In genomic region chr20:64064145-64064698, GRCh38 we compare ENCODE assay signal across 8 cellular contexts. TPM values are rescaled to one million over a fixed set of nuclear protein-coding genes. Genes with fewer than 3 reads are reported as not detected.
DNase-seq lines count a peak whose midpoint lies in the region; ATAC-seq and TF ChIP-seq lines count a peak whose summit lies in the region.

No MANE protein-coding gene starts in this region.

- peak overlapping the region; percentile 91 for H3K4me2 ChIP-seq in DND-41 (ENCODE audit: insufficient read depth, low read length)

- H3K27ac Mint-ChIP-seq in endodermal cell (no peak overlapping the region), osteocyte (ENCODE audit: unreplicated experiment) (peak overlapping the region; percentile 72)

- H3K9me3 Mint-ChIP-seq in endodermal cell = no peaks in the 10 kb centered on the region
- no peaks in the 10 kb centered on the region for H3K9me3 Mint-ChIP-seq in osteocyte (ENCODE audit: unreplicated experiment)

- H3K4me1 ChIP-seq in DND-41 (ENCODE audit: insufficient read depth, low read length) = peaks cover 34% of the 10 kb centered on the region
- peaks cover 40% of the 10 kb centered on the region for H3K4me1 ChIP-seq in NT2/D1 (ENCODE audit: insufficient read depth, insufficient read length)
- no peaks in the 10 kb centered on the region for H3K4me1 ChIP-seq in endodermal cell (ENCODE audit: control insufficient read depth, insufficient read depth, low read length)
- peaks cover 16 to 41% of the 10 kb centered on the region in 2 donors for H3K4me1 ChIP-seq in left lung

- intact Hi-C loops in left lung (cut with DNase I) = no loop called here

- TF ChIP-seq CTCF in DND-41 (IDR thresholded peaks at IDR 0.05; ENCODE audit: borderline replicate concordance, extremely low read depth, low read length, poor library complexity, severe bottlenecking) (no peak), endodermal cell (conservative IDR thresholded peaks at IDR 0.05) (no peak), osteocyte (IDR thresholded peaks at IDR 0.05) (no peak), left lung (IDR thresholded peaks at IDR 0.05) (no peak)

- H3K27ac ChIP-seq in DND-41 (ENCODE audit: low read length) (no peak overlapping the region), endodermal cell (ENCODE audit: low read depth, low read length) (no peak overlapping the region), left lung (no peak overlapping the region)

- ATAC-seq in DND-41 (ENCODE audit: insufficient read depth, low read depth) (no peak), left lung (no peak), GM21528 (IDR thresholded peaks at IDR 0.05; ENCODE audit: low FRiP score, unreplicated experiment) (no peak)

- H2AFZ ChIP-seq in DND-41 (ENCODE audit: low read depth, low read length) = no peak overlapping the region

- DNase-seq in DND-41 (no peak), NT2/D1 (ENCODE audit: low read depth, low spot score) (no peak), endodermal cell (no peak), osteocyte (ENCODE audit: extremely low spot score, unreplicated experiment) (no peak), left lung (no peak), 8988T (no peak), middle frontal gyrus (ENCODE audit: extremely low spot score, low spot score) (no peak)

- peaks cover 5% of the 10 kb centered on the region; the same call in 1 of the 2 replicates for H3K79me2 ChIP-seq in DND-41 (ENCODE audit: insufficient read depth, low read length)

- peaks cover 17% of the 10 kb centered on the region for H4K20me1 ChIP-seq in DND-41 (ENCODE audit: insufficient read depth, low read length)

- no peaks in the 10 kb centered on the region for H3K36me3 Mint-ChIP-seq in endodermal cell (ENCODE audit: low read depth)
- H3K36me3 Mint-ChIP-seq in osteocyte (ENCODE audit: unreplicated experiment) = no peaks in the 10 kb centered on the region

- H3K4me3 Mint-ChIP-seq in endodermal cell (peak overlapping the region; percentile 75), osteocyte (ENCODE audit: unreplicated experiment) (peak overlapping the region; percentile 86)

- H3K9ac ChIP-seq in DND-41 (ENCODE audit: low read depth, low read length) = peak overlapping the region; percentile 87; the same call in 1 of the 2 replicates
- H3K9ac ChIP-seq in NT2/D1 (ENCODE audit: insufficient read length, low read depth) = peak overlapping the region; percentile 96
- no peak overlapping the region for H3K9ac ChIP-seq in endodermal cell (ENCODE audit: extremely low read depth, low read length, poor library complexity, severe bottlenecking)

- H3K27me3 ChIP-seq in DND-41 (ENCODE audit: insufficient read depth, low read length, poor library complexity) (no peaks in the 10 kb centered on the region), NT2/D1 (ENCODE audit: insufficient read depth, insufficient read length) (no peaks in the 10 kb centered on the region), endodermal cell (ENCODE audit: control insufficient read depth, insufficient read depth, low read length, poor library complexity, severe bottlenecking) (no peaks in the 10 kb centered on the region), left lung (no peaks in the 10 kb centered on the region)

- peak overlapping the region in 1 of 2 experiments; percentile 69; a peak in 2 of 4 replicates for H3K4me3 ChIP-seq in DND-41 (ENCODE audit: low read depth in 1 of 2, low read length in 2 of 2)
- H3K4me3 ChIP-seq in NT2/D1 (ENCODE audit: insufficient read length, low read depth) = peak overlapping the region; percentile 88
- H3K4me3 ChIP-seq in endodermal cell (ENCODE audit: low read length) = peak overlapping the region; percentile 82
- H3K4me3 ChIP-seq in left lung = peak overlapping the region in 1 of 2 donors; percentile 91

- peaks cover 8% of the 10 kb centered on the region for H3K27me3 Mint-ChIP-seq in endodermal cell (ENCODE audit: insufficient read depth)
- no peaks in the 10 kb centered on the region for H3K27me3 Mint-ChIP-seq in osteocyte (ENCODE audit: unreplicated experiment)

- no peaks in the 10 kb centered on the region for H3K36me3 ChIP-seq in DND-41 (ENCODE audit: insufficient read depth, low read length)
- no peaks in the 10 kb centered on the region for H3K36me3 ChIP-seq in NT2/D1 (ENCODE audit: insufficient read depth, insufficient read length, low read length)
- no peaks in the 10 kb centered on the region for H3K36me3 ChIP-seq in endodermal cell (ENCODE audit: control insufficient read depth, insufficient read depth, low read length)
- H3K36me3 ChIP-seq in left lung = no peaks in the 10 kb centered on the region

- WGBS in endodermal cell (ENCODE audit: insufficient coverage in 1 of 2, insufficient read length in 1 of 2), 2 experiments = 72 to 80% methylated on average over 1 to 12 of the region's 12 CpGs

- H3K9me3 ChIP-seq in DND-41 (ENCODE audit: insufficient read depth, low read length, severe bottlenecking) (no peaks in the 10 kb centered on the region), NT2/D1 (ENCODE audit: insufficient read depth, low read length) (no peaks in the 10 kb centered on the region), endodermal cell (ENCODE audit: control insufficient read depth, low read length) (no peaks in the 10 kb centered on the region), left lung (no peaks in the 10 kb centered on the region)

- H3K4me1 Mint-ChIP-seq in endodermal cell (peaks cover 14% of the 10 kb centered on the region), osteocyte (ENCODE audit: unreplicated experiment) (peaks cover 23% of the 10 kb centered on the region)

RNA-seq across cellular contexts. Expression of gene TCEA2, which starts 1.2 kb away (rescaled TPM):
- total RNA-seq in endodermal cell = 100 to 1,000 TPM in 1 of 2 donors, 10 to 100 TPM in 1; 64.3 to 110 TPM
- polyA plus RNA-seq in endodermal cell (2013, experiment 1 of 2) = 82.9 TPM
- polyA plus RNA-seq in endodermal cell (2013, experiment 2 of 2) = 77.1 TPM
- 67.3 and 73.1 TPM in 2 replicates for total RNA-seq in osteocyte
- total RNA-seq in left lung = 10 to 100 TPM; 31.2 to 34.3 TPM

RNA-seq across cellular contexts. Expression of gene SOX18, which starts 14.8 kb away (rescaled TPM):
- total RNA-seq in endodermal cell (1 to 10 TPM; 2.3 to 2.8 TPM), osteocyte (1.2 and 2.0 TPM in 2 replicates), left lung (10 to 100 TPM; 40.3 to 69.2 TPM)
- 0.57 TPM for polyA plus RNA-seq in endodermal cell (2013, experiment 1 of 2)
- polyA plus RNA-seq in endodermal cell (2013, experiment 2 of 2) = 0.95 TPM

RNA-seq across cellular contexts. Expression of gene RGS19, which starts 15.1 kb away (rescaled TPM):
- total RNA-seq in endodermal cell = 10 to 100 TPM; 14.6 to 15.8 TPM
- 10.7 TPM for polyA plus RNA-seq in endodermal cell (2013, experiment 1 of 2)
- 10.8 TPM for polyA plus RNA-seq in endodermal cell (2013, experiment 2 of 2)
- total RNA-seq in osteocyte = 8.0 and 10.0 TPM in 2 replicates
- total RNA-seq in left lung = 10 to 100 TPM; 23.4 to 63.9 TPM

RNA-seq across cellular contexts. Expression of gene OPRL1, which starts 15.7 kb away (rescaled TPM):
- total RNA-seq in endodermal cell = 1 to 10 TPM; 4.1 to 5.5 TPM
- 3.0 TPM for polyA plus RNA-seq in endodermal cell (2013, experiment 1 of 2)
- polyA plus RNA-seq in endodermal cell (2013, experiment 2 of 2) = 2.8 TPM
- total RNA-seq in osteocyte = 1.6 and 2.1 TPM in 2 replicates
- total RNA-seq in left lung = 1 to 10 TPM; 1.8 to 2.0 TPM

RNA-seq across cellular contexts. Expression of gene LKAAEAR1, which starts 20.0 kb away (rescaled TPM):
- total RNA-seq in endodermal cell (not detected), osteocyte (not detected in 2 replicates), left lung (under 1 TPM in 1 of 2 donors, not detected in 1; 0.45 TPM)
- polyA plus RNA-seq in endodermal cell (2013, experiment 1 of 2) = not detected
- not detected for polyA plus RNA-seq in endodermal cell (2013, experiment 2 of 2)

Comparison
In these comparisons a context has a peak if more than half of its experiments do, and no peak if none do; other contexts are left out.
1. RNA of gene SOX18, which starts 14.8 kb away (total RNA-seq): 40.3 to 69.2 TPM in left lung; 2.3 to 2.8 TPM in endodermal cell and 1.2 to 2.0 TPM in osteocyte; every median in the first group is over 10 times any median in the second.